In the genomic region with DNA sequence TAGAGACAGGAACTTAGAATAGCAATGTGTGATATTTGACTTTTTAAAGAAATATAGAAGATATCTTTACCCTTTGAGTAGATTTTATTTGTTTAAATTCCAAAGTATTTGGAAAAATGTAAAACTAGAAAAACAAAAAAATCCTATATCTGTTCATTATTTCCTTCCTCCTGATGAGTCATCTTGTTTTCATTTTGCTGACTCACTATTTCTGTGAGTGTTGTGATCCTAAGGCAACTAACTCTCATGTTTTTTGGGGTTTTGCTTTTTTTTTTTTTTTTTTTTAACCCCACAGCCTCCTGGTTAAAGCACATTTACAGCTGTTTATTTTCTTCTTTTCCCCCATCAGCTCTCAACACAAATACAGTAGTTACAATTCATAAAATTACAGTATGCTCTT, we compare ENCODE assay signal across 10 cellular contexts. TPM values are rescaled to one million over a fixed set of nuclear protein-coding genes. Genes with fewer than 3 reads are reported as not detected.
DNase-seq lines count a peak whose midpoint lies in the region; ATAC-seq lines count a peak whose summit lies in the region.
"Had no signal": no experiment of that assay in that cellular context is flagged by ENCODE, and none has a peak within 500 bp of the region (broad histone marks: within the 10 kb centered on the region; RNA-seq: fewer than 3 reads in every experiment).

No MANE protein-coding gene starts in this region.

- H3K9me3 Mint-ChIP-seq in CD4-positive, alpha-beta memory T cell: no peaks in the 10 kb centered on the region
- H3K9me3 Mint-ChIP-seq in activated T-helper 2 cell treated with anti-CD3 and anti-CD28 coated beads, Interferon-gamma antibody, Interleukin-2, Interleukin-4, amounts not matched to agents 10 μg/mL and 5 μg/mL and 100 μg/mL, durations not matched to agents 14 hours and 24 hours and 36 hours: peaks cover 6% of the 10 kb centered on the region

- no peaks in the 10 kb centered on the region for H3K36me3 ChIP-seq in CD4-positive, alpha-beta memory T cell (ENCODE audit: insufficient read depth, low read length)
- H3K36me3 ChIP-seq: neutrophil, WERI-Rb-1 had no signal

- POLR2A ChIA-PET in CD4-positive, alpha-beta memory T cell (lab: Charles Lee; ENCODE audit: partially characterized antibody): interaction anchor here (0.8 to 8.6 kb wide), 4 partner anchors 21 to 39 kb away, joined by 3 to 77 read pairs (median 38); a partner anchor contains a TSS

- H3K4me1 Mint-ChIP-seq in CD4-positive, alpha-beta memory T cell: peaks cover 30 to 55% (median 39%) of the 10 kb centered on the region in 4 donors
- H3K4me1 Mint-ChIP-seq in activated T-helper 2 cell treated with anti-CD3 and anti-CD28 coated beads, Interferon-gamma antibody, Interleukin-2, Interleukin-4, amounts not matched to agents 10 μg/mL and 5 μg/mL and 100 μg/mL, durations not matched to agents 14 hours and 24 hours and 36 hours (ENCODE audit: low read depth): peaks cover 38% of the 10 kb centered on the region

- intact Hi-C loops in CD4-positive, alpha-beta memory T cell (cut with micrococcal nuclease): no loop called here
- intact Hi-C loops in activated T-helper 2 cell treated with anti-CD3 and anti-CD28 coated beads, Interferon-gamma antibody, Interleukin-2, Interleukin-4, amounts not matched to agents 10 μg/mL and 5 μg/mL and 100 μg/mL, durations not matched to agents 14 hours and 24 hours and 36 hours (cut with micrococcal nuclease): loop anchor here (1.0 kb wide), 2 partner anchors 13 to 34 kb away; no protein-coding TSS in a partner anchor

- DNase-seq in CD4-positive, alpha-beta memory T cell: peak in 3 of 5 donors; percentile 22 to 31 (median 30)
- DNase-seq in HT-29 (ENCODE audit: low spot score): peak; percentile 50
- DNase-seq in activated T-helper 2 cell treated with anti-CD3 and anti-CD28 coated beads, Interferon-gamma antibody, Interleukin-2, Interleukin-4, amounts not matched to agents 10 μg/mL and 5 μg/mL and 100 μg/mL, durations not matched to agents 14 hours and 24 hours and 36 hours (ENCODE audit: low spot score): no peak
- peak; percentile 25 for DNase-seq in glomerular visceral epithelial cell (ENCODE audit: extremely low spot score)
- no peak for DNase-seq in NCI-H1417 treated with DMSO at 0.1 percent for 48 hours (lab: John Stamatoyannopoulos, UW)
- no peak for DNase-seq in NCI-H1092 (lab: John Stamatoyannopoulos, UW)
- no peak for DNase-seq in NCI-H187 treated with DMSO at 0.1 percent for 48 hours (lab: John Stamatoyannopoulos, UW)
- DNase-seq: WERI-Rb-1 had no signal

- H3K4me1 ChIP-seq in CD4-positive, alpha-beta memory T cell (ENCODE audit: insufficient read depth, low read length): peaks cover 41% of the 10 kb centered on the region

- peak overlapping the region in 1 of 8 donors; percentile 64 for H3K4me3 Mint-ChIP-seq in CD4-positive, alpha-beta memory T cell
- no peak overlapping the region for H3K4me3 Mint-ChIP-seq in activated T-helper 2 cell treated with anti-CD3 and anti-CD28 coated beads, Interferon-gamma antibody, Interleukin-2, Interleukin-4, amounts not matched to agents 10 μg/mL and 5 μg/mL and 100 μg/mL, durations not matched to agents 14 hours and 24 hours and 36 hours (ENCODE audit: low read depth)

- peak overlapping the region in 6 of 7 donors; percentile 18 to 85 (median 72) for H3K27ac Mint-ChIP-seq in CD4-positive, alpha-beta memory T cell
- H3K27ac Mint-ChIP-seq in activated T-helper 2 cell treated with anti-CD3 and anti-CD28 coated beads, Interferon-gamma antibody, Interleukin-2, Interleukin-4, amounts not matched to agents 10 μg/mL and 5 μg/mL and 100 μg/mL, durations not matched to agents 14 hours and 24 hours and 36 hours: peak overlapping the region; percentile 31

- H3K27me3 Mint-ChIP-seq in CD4-positive, alpha-beta memory T cell: no peaks in the 10 kb centered on the region
- H3K27me3 Mint-ChIP-seq in activated T-helper 2 cell treated with anti-CD3 and anti-CD28 coated beads, Interferon-gamma antibody, Interleukin-2, Interleukin-4, amounts not matched to agents 10 μg/mL and 5 μg/mL and 100 μg/mL, durations not matched to agents 14 hours and 24 hours and 36 hours (ENCODE audit: low read depth): no peaks in the 10 kb centered on the region

- no peaks in the 10 kb centered on the region for H3K9me3 ChIP-seq in CD4-positive, alpha-beta memory T cell (ENCODE audit: control insufficient read depth in 1 of 2, low read length in 2 of 2)
- H3K9me3 ChIP-seq: neutrophil had no signal

- no peak overlapping the region for H3K27ac ChIP-seq in CD4-positive, alpha-beta memory T cell (ENCODE audit: low read depth, low read length)
- H3K27ac ChIP-seq: neutrophil, WERI-Rb-1 had no signal

- CTCF ChIA-PET in CD4-positive, alpha-beta memory T cell (lab: Charles Lee; ENCODE audit: partially characterized antibody): interaction anchor here (1.0 to 2.6 kb wide), 3 partner anchors 11 to 83 kb away, joined by 4 to 7 read pairs (median 4); no protein-coding TSS in a partner anchor

- H3K36me3 Mint-ChIP-seq in CD4-positive, alpha-beta memory T cell: peaks cover 0 to 3% of the 10 kb centered on the region in 2 donors
- H3K36me3 Mint-ChIP-seq in activated T-helper 2 cell treated with anti-CD3 and anti-CD28 coated beads, Interferon-gamma antibody, Interleukin-2, Interleukin-4, amounts not matched to agents 10 μg/mL and 5 μg/mL and 100 μg/mL, durations not matched to agents 14 hours and 24 hours and 36 hours (ENCODE audit: low read depth): peaks cover 22% of the 10 kb centered on the region

- no peak for ATAC-seq in GM19328 (IDR thresholded peaks at IDR 0.05; ENCODE audit: unreplicated experiment)

- no peaks in the 10 kb centered on the region for H3K27me3 ChIP-seq in CD4-positive, alpha-beta memory T cell (ENCODE audit: insufficient read depth, low read length)
- H3K27me3 ChIP-seq: neutrophil had no signal

- H3K4me3 ChIP-seq in CD4-positive, alpha-beta memory T cell (ENCODE audit: low read length in 2 of 2): no peak overlapping the region

RNA-seq across cellular contexts. Expression of a gene that starts 37.8 kb away (rescaled TPM):
- total RNA-seq in CD4-positive, alpha-beta memory T cell: 10 to 100 TPM; 58.1 to 58.7 TPM
- polyA plus RNA-seq in CD4-positive, alpha-beta memory T cell: 100 to 1,000 TPM in 1 of 2 donors, 10 to 100 TPM in 1; 83.1 to 112 TPM
- not detected in 2 replicates for total RNA-seq in HT-29 (2014; rRNA removed; shearing (Covaris generic))
- total RNA-seq in activated T-helper 2 cell treated with anti-CD3 and anti-CD28 coated beads, Interferon-gamma antibody, Interleukin-2, Interleukin-4, amounts not matched to agents 10 μg/mL and 5 μg/mL and 100 μg/mL, durations not matched to agents 14 hours and 24 hours and 36 hours: 10.2 and 10.3 TPM in 2 replicates

Comparison
In these comparisons a context has a peak if more than half of its experiments do, and no peak if none do; other contexts are left out.
1. DNase-seq: peak in CD4-positive, alpha-beta memory T cell (3 of 5), HT-29 (single experiment) and glomerular visceral epithelial cell (single experiment); none in activated T-helper 2 cell treated with anti-CD3 and anti-CD28 coated beads, Interferon-gamma antibody, Interleukin-2, Interleukin-4, amounts not matched to agents 10 μg/mL and 5 μg/mL and 100 μg/mL, durations not matched to agents 14 hours and 24 hours and 36 hours (single experiment), NCI-H1417 treated with DMSO at 0.1 percent for 48 hours (single experiment), NCI-H1092 (single experiment) and NCI-H187 treated with DMSO at 0.1 percent for 48 hours (single experiment).
2. RNA of a gene that starts 37.8 kb away (total RNA-seq): 58.1 to 58.7 TPM in CD4-positive, alpha-beta memory T cell and 10.2 to 10.3 TPM in activated T-helper 2 cell treated with anti-CD3 and anti-CD28 coated beads, Interferon-gamma antibody, Interleukin-2, Interleukin-4, amounts not matched to agents 10 μg/mL and 5 μg/mL and 100 μg/mL, durations not matched to agents 14 hours and 24 hours and 36 hours; not detected in HT-29; every median in the first group is over 10 times any median in the second.